In genomic region chr16:5422643-5423496, GRCh38 we compare ENCODE assay signal across 19 cellular contexts.
DNase-seq lines count a peak whose midpoint lies in the region; ATAC-seq and TF ChIP-seq lines count a peak whose summit lies in the region.
"Had no signal": no experiment of that assay in that cellular context is flagged by ENCODE, and none has a peak within 500 bp of the region (broad histone marks: within the 10 kb centered on the region; RNA-seq: fewer than 3 reads in every experiment).

No MANE protein-coding gene starts in this region.

- H3K4me1 ChIP-seq in DND-41 (ENCODE audit: insufficient read depth, low read length): no peaks in the 10 kb centered on the region
- H3K4me1 ChIP-seq in HEK293 (ENCODE audit: control insufficient read depth, insufficient read depth, low read length): no peaks in the 10 kb centered on the region
- H3K4me1 ChIP-seq in Panc1 (ENCODE audit: control insufficient read depth, insufficient read depth, low read length): no peaks in the 10 kb centered on the region
- H3K4me1 ChIP-seq: BLaER1 treated with 17β-estradiol and CSF1 and Interleukin-3, amounts not matched to agents 10 nM and 100 nM had no signal

- H3K9ac ChIP-seq in DND-41 (ENCODE audit: low read depth, low read length): no peak overlapping the region
- H3K9ac ChIP-seq: BLaER1 treated with 17β-estradiol and CSF1 and Interleukin-3, amounts not matched to agents 10 nM and 100 nM; GM23248; KMS-11 had no signal

- CTCF ChIA-PET in HEK293 (lab: Yijun Ruan, JAX): no interaction called here
- CTCF ChIA-PET in Panc1 (lab: Charles Lee): no interaction called here
- CTCF ChIA-PET in T-cell (lab: Charles Lee): no interaction called here

- peak; percentile 33; the same call in 1 of the 3 replicates for ATAC-seq in DND-41 (ENCODE audit: insufficient read depth, low read depth)
- ATAC-seq in Panc1: 0 out of 2 replicates have a peak, but pooled peaks have one; percentile 48
- no peak for ATAC-seq in T-cell (replicated peaks in 1 of 4)
- no peak for ATAC-seq in GM19324 (IDR thresholded peaks at IDR 0.05; ENCODE audit: low FRiP score, unreplicated experiment)
- ATAC-seq: CD8-positive, alpha-beta T cell; GM12878; HCT116 had no signal

- intact Hi-C loops in Panc1 (cut with micrococcal nuclease; ENCODE audit: unreplicated experiment): no loop called here

- DNase-seq in DND-41: no peak
- DNase-seq in Panc1 (ENCODE audit: low read depth, low spot score): no peak
- peak; percentile 17 for DNase-seq in left kidney (ENCODE audit: low read depth, low spot score)
- no peak for DNase-seq in stimulated activated CD4-positive, alpha-beta T cell treated with anti-CD3 and anti-CD28 coated beads, Interleukin-4, amount 100 ng/mL, for 1 hour
- DNase-seq in T-cell: no peak
- DNase-seq: Calu3; CD8-positive, alpha-beta T cell; DMS79 treated with DMSO at 0.1 percent for 48 hours; EL; GM23248 had no signal

- no peaks in the 10 kb centered on the region for H3K79me2 ChIP-seq in DND-41 (ENCODE audit: insufficient read depth, low read length)

- POLR2A ChIA-PET in HEK293 (lab: Yijun Ruan, JAX): no interaction called here
- POLR2A ChIA-PET in Panc1 (lab: Charles Lee): no interaction called here
- POLR2A ChIA-PET in T-cell (lab: Charles Lee): no interaction called here

- no peak overlapping the region for H3K4me3 Mint-ChIP-seq in T-cell
- H3K4me3 Mint-ChIP-seq: B cell; CD8-positive, alpha-beta T cell; IgD-negative memory B cell had no signal

- peaks cover 5 to 15% of the 10 kb centered on the region in 2 donors for H3K27me3 Mint-ChIP-seq in T-cell
- H3K27me3 Mint-ChIP-seq: IgD-negative memory B cell had no signal

- in situ Hi-C loops in Panc1 (cut with HindIII; ENCODE audit: low pct_unique_long_range_greater_than_20kb, low sequenced_read_pairs): no loop called here

- no TSS peak for BruUV-seq in Panc1 (replicated peaks; lab: Mats Ljungman, UMichigan)

- H3K27me3 ChIP-seq in DND-41 (ENCODE audit: insufficient read depth, low read length, poor library complexity): no peaks in the 10 kb centered on the region
- no peaks in the 10 kb centered on the region; the same call in 1 of the 2 replicates for H3K27me3 ChIP-seq in Panc1 (ENCODE audit: control insufficient read depth, insufficient read depth, low read length)
- H3K27me3 ChIP-seq: BLaER1 treated with 17β-estradiol and CSF1 and Interleukin-3, amounts not matched to agents 10 nM and 100 nM had no signal

- H2AFZ ChIP-seq in DND-41 (ENCODE audit: low read depth, low read length): no peak overlapping the region
- H2AFZ ChIP-seq: GM23248 had no signal

- no peak overlapping the region for H3K4me2 ChIP-seq in DND-41 (ENCODE audit: insufficient read depth, low read length)
- H3K4me2 ChIP-seq: BLaER1 treated with 17β-estradiol and CSF1 and Interleukin-3, amounts not matched to agents 10 nM and 100 nM; KMS-11 had no signal

- H4K20me1 ChIP-seq in DND-41 (ENCODE audit: insufficient read depth, low read length): no peaks in the 10 kb centered on the region
- H4K20me1 ChIP-seq: BLaER1 treated with 17β-estradiol and CSF1 and Interleukin-3, amounts not matched to agents 10 nM and 100 nM had no signal

- no peak for TF ChIP-seq CTCF in DND-41 (IDR thresholded peaks at IDR 0.05; ENCODE audit: borderline replicate concordance, extremely low read depth, low read length, poor library complexity, severe bottlenecking)
- TF ChIP-seq CTCF in HEK293 (tag by site-specific recombination; IDR thresholded peaks at IDR 0.05): no peak
- TF ChIP-seq CTCF in Panc1 (IDR thresholded peaks at IDR 0.05): no peak

- H3K27ac ChIP-seq in DND-41 (ENCODE audit: low read length): no peak overlapping the region
- H3K27ac ChIP-seq in HEK293 (ENCODE audit: extremely low read depth, low read depth, low read length): no peak overlapping the region
- no peak overlapping the region for H3K27ac ChIP-seq in Panc1 (ENCODE audit: low read length)
- H3K27ac ChIP-seq: BLaER1 treated with 17β-estradiol and CSF1 and Interleukin-3, amounts not matched to agents 10 nM and 100 nM; GM23248; HL-60; KMS-11 had no signal

- H3K9me3 ChIP-seq in DND-41 (ENCODE audit: insufficient read depth, low read length, severe bottlenecking): no peaks in the 10 kb centered on the region
- H3K9me3 ChIP-seq in HEK293 (ENCODE audit: control insufficient read depth, insufficient read depth, low read depth, low read length): no peaks in the 10 kb centered on the region
- H3K9me3 ChIP-seq in Panc1 (ENCODE audit: control insufficient read depth, insufficient read depth, low read depth, low read length): no peaks in the 10 kb centered on the region
- H3K9me3 ChIP-seq: BLaER1 treated with 17β-estradiol and CSF1 and Interleukin-3, amounts not matched to agents 10 nM and 100 nM had no signal

- H3K4me3 ChIP-seq in DND-41 (ENCODE audit: low read depth in 1 of 2, low read length in 2 of 2) (no peak overlapping the region), HEK293 (ENCODE audit: low read depth, low read length) (no peak overlapping the region), Panc1 (ENCODE audit: low read depth in 2 of 2, low read length in 2 of 2) (no peak overlapping the region)
- H3K4me3 ChIP-seq: BLaER1 treated with 17β-estradiol and CSF1 and Interleukin-3, amounts not matched to agents 10 nM and 100 nM; GM12878; GM23248 had no signal

- H3K27ac Mint-ChIP-seq in T-cell: no peak overlapping the region
- H3K27ac Mint-ChIP-seq: B cell; CD8-positive, alpha-beta T cell; IgD-negative memory B cell had no signal

- no peaks in the 10 kb centered on the region for H3K4me1 Mint-ChIP-seq in T-cell
- H3K4me1 Mint-ChIP-seq: B cell had no signal

- no peaks in the 10 kb centered on the region for H3K9me3 Mint-ChIP-seq in T-cell
- H3K9me3 Mint-ChIP-seq: CD8-positive, alpha-beta T cell had no signal

- H3K36me3 ChIP-seq in DND-41 (ENCODE audit: insufficient read depth, low read length) (no peaks in the 10 kb centered on the region), HEK293 (ENCODE audit: control insufficient read depth in 2 of 2, insufficient read depth in 1 of 2, low read length in 2 of 2) (no peaks in the 10 kb centered on the region), Panc1 (ENCODE audit: control insufficient read depth, insufficient read depth, low read length) (no peaks in the 10 kb centered on the region)
- H3K36me3 ChIP-seq: BLaER1 treated with 17β-estradiol and CSF1 and Interleukin-3, amounts not matched to agents 10 nM and 100 nM had no signal

- H3K36me3 Mint-ChIP-seq in T-cell: no peaks in the 10 kb centered on the region
- H3K36me3 Mint-ChIP-seq: CD8-positive, alpha-beta T cell had no signal

TF ChIP-seq in HEK293, 187 proteins besides CTCF, POLR2A, EP300 and RAD21:
- TF ChIP-seq ZFHX2 (tag by site-specific recombination; conservative IDR thresholded peaks at IDR 0.05) (peak; percentile 68), ZNF266 (tag by site-specific recombination; IDR thresholded peaks at IDR 0.05; ENCODE audit: low read depth) (0 out of 2 replicates have a peak, but pooled peaks have one; percentile 7), ZNF76 (tag by site-specific recombination; IDR thresholded peaks at IDR 0.05; ENCODE audit: borderline replicate concordance, low read depth) (no peak), EGR2 (tag by site-specific recombination; IDR thresholded peaks at IDR 0.05; ENCODE audit: low read depth) (peak; percentile 75; the same call in 1 of the 2 replicates)

Comparison
In these comparisons a context has a peak if more than half of its experiments do, and no peak if none do; other contexts are left out.
1. ATAC-seq: peak in DND-41 (single experiment) and Panc1 (single experiment); none in T-cell (0 of 4) and GM19324 (single experiment).